ENCODE assay signal across 15 cellular contexts in genomic region chr1:94919241-94920030, GRCh38. TPM values are rescaled to one million over a fixed set of nuclear protein-coding genes. Genes with fewer than 3 reads are reported as not detected.
DNase-seq lines count a peak whose midpoint lies in the region; TF ChIP-seq lines count a peak whose summit lies in the region.
"Had no signal": no experiment of that assay in that cellular context is flagged by ENCODE, and none has a peak within 500 bp of the region (broad histone marks: within the 10 kb centered on the region; RNA-seq: fewer than 3 reads in every experiment).

No MANE protein-coding gene starts in this region.

- H3K27ac Mint-ChIP-seq in Calu3 (ENCODE audit: unreplicated experiment): peak overlapping the region; percentile 39
- H3K27ac Mint-ChIP-seq in osteocyte (ENCODE audit: unreplicated experiment): peak overlapping the region; percentile 19
- H3K27ac Mint-ChIP-seq: activated naive CD8-positive, alpha-beta T cell; naive B cell; stimulated activated memory B cell treated with anti-CD40 and anti-IgM and Interleukin-4, amounts not matched to agents 10 μg/mL and 1 μg/mL and 100 μg/mL, for 72 hours had no signal

- H3K27ac ChIP-seq in fibroblast of lung (ENCODE audit: insufficient read depth, low read length): no peak overlapping the region

- H3K27me3 ChIP-seq in fibroblast of lung (ENCODE audit: control insufficient read depth, insufficient read depth, low read length): no peaks in the 10 kb centered on the region

- TF ChIP-seq CTCF in Calu3 (IDR thresholded peaks at IDR 0.05; ENCODE audit: unreplicated experiment) (no peak), fibroblast of lung (conservative IDR thresholded peaks at IDR 0.05 in 1 of 2, IDR thresholded peaks at IDR 0.05 in 1 of 2; ENCODE audit: low read depth in 1 of 2, low read length in 2 of 2) (no peak), osteocyte (IDR thresholded peaks at IDR 0.05) (no peak)

- peak overlapping the region in 1 of 4 experiments; percentile 22 for H3K4me3 ChIP-seq in fibroblast of lung (replicated peaks in 1 of 4; ENCODE audit: control extremely low read depth in 1 of 4, insufficient read depth in 1 of 4, low read depth in 3 of 4, low read length in 4 of 4)

- intact Hi-C loops in Calu3 (cut with micrococcal nuclease; ENCODE audit: unreplicated experiment): no loop called here

- no peaks in the 10 kb centered on the region for H3K36me3 ChIP-seq in fibroblast of lung (ENCODE audit: control insufficient read depth, insufficient read depth, low read length)

- H3K9me3 ChIP-seq in fibroblast of lung (ENCODE audit: control insufficient read depth, insufficient read depth, low read depth, low read length): no peaks in the 10 kb centered on the region

- H3K4me3 Mint-ChIP-seq in Calu3 (ENCODE audit: low read depth, unreplicated experiment): no peak overlapping the region
- H3K4me3 Mint-ChIP-seq in osteocyte (ENCODE audit: unreplicated experiment): no peak overlapping the region
- H3K4me3 Mint-ChIP-seq: activated naive CD8-positive, alpha-beta T cell; naive B cell; stimulated activated memory B cell treated with anti-CD40 and anti-IgM and Interleukin-4, amounts not matched to agents 10 μg/mL and 1 μg/mL and 100 μg/mL, for 72 hours had no signal

- no TSS peak for BruUV-seq in Calu3 (replicated peaks; lab: Mats Ljungman, UMichigan)

- DNase-seq in Calu3 (no peak), NCI-H2107 treated with DMSO at 0.1 percent for 48 hours (lab: John Stamatoyannopoulos, UW; ENCODE audit: unreplicated experiment) (peak; percentile 87), fibroblast of lung (ENCODE audit: low read depth in 2 of 2) (peak in 1 of 2 donors; percentile 51), osteocyte (ENCODE audit: extremely low spot score, unreplicated experiment) (no peak), NOMO-1 (lab: John Stamatoyannopoulos, UW; ENCODE audit: unreplicated experiment in 2 of 2) (no peak), ACHN (no peak), GF-D8 (lab: John Stamatoyannopoulos, UW) (no peak)
- no peak for DNase-seq in activated CD4-positive, CD25-positive, alpha-beta regulatory T cell treated with anti-CD3 and anti-CD28 coated beads, Interleukin-2, amount 50 U/mL, for 72 hours
- DNase-seq: activated CD4-positive, alpha-beta T cell treated with anti-CD3 and anti-CD28 coated beads, Interleukin-2, amount 50 U/mL, for 1 hour; effector CD4-positive, alpha-beta T cell; naive B cell; NCI-H526; SW 1271 had no signal

- H2AFZ ChIP-seq in fibroblast of lung (ENCODE audit: low read length): no peak overlapping the region

- in situ Hi-C loops in ACHN (cut with HindIII; ENCODE audit: low pct_ligation_motif_present, low pct_unique_long_range_greater_than_20kb, low sequenced_read_pairs): no loop called here

- CTCF ChIA-PET in Calu3 (lab: Charles Lee): interaction anchor here (1.5 to 2.7 kb wide), 3 partner anchors 65 to 124 kb away, joined by 6 to 7 read pairs (median 6); no protein-coding TSS in a partner anchor

- H3K4me1 ChIP-seq in fibroblast of lung (ENCODE audit: control insufficient read depth, extremely low read depth, insufficient read depth, low read length): peaks cover 22% of the 10 kb centered on the region

- H3K9me3 Mint-ChIP-seq in Calu3 (ENCODE audit: low read depth, unreplicated experiment) (no peaks in the 10 kb centered on the region), osteocyte (ENCODE audit: unreplicated experiment) (no peaks in the 10 kb centered on the region)
- H3K9me3 Mint-ChIP-seq: naive B cell; stimulated activated memory B cell treated with anti-CD40 and anti-IgM and Interleukin-4, amounts not matched to agents 10 μg/mL and 1 μg/mL and 100 μg/mL, for 72 hours had no signal

- H3K9ac ChIP-seq in fibroblast of lung (ENCODE audit: insufficient read depth, low read length): no peak overlapping the region

- peaks cover 100% of the 10 kb centered on the region for H3K79me2 ChIP-seq in fibroblast of lung (ENCODE audit: control insufficient read depth, insufficient read depth, low read length)

- H3K27me3 Mint-ChIP-seq in Calu3 (ENCODE audit: unreplicated experiment) (no peaks in the 10 kb centered on the region), osteocyte (ENCODE audit: unreplicated experiment) (no peaks in the 10 kb centered on the region)

- H3K36me3 Mint-ChIP-seq in Calu3 (ENCODE audit: insufficient read depth, unreplicated experiment): peaks cover 24% of the 10 kb centered on the region
- peaks cover 11% of the 10 kb centered on the region for H3K36me3 Mint-ChIP-seq in osteocyte (ENCODE audit: unreplicated experiment)
- H3K36me3 Mint-ChIP-seq: stimulated activated memory B cell treated with anti-CD40 and anti-IgM and Interleukin-4, amounts not matched to agents 10 μg/mL and 1 μg/mL and 100 μg/mL, for 72 hours had no signal

- H3K4me2 ChIP-seq in fibroblast of lung (ENCODE audit: extremely low read depth, insufficient read depth, low read length): peak overlapping the region; percentile 44

- peaks cover 43% of the 10 kb centered on the region for H3K4me1 Mint-ChIP-seq in Calu3 (ENCODE audit: low read depth, unreplicated experiment)
- H3K4me1 Mint-ChIP-seq in osteocyte (ENCODE audit: unreplicated experiment): peaks cover 70% of the 10 kb centered on the region

- peaks cover 6% of the 10 kb centered on the region for H4K20me1 ChIP-seq in fibroblast of lung (ENCODE audit: control insufficient read depth, extremely low read depth, insufficient read depth, low read length)

RNA-seq across cellular contexts. Expression of gene CNN3, which starts 7.5 kb away (rescaled TPM):
- total RNA-seq in Calu3 (2022) (83.4 and 140 TPM in 2 replicates), fibroblast of lung (312 and 601 TPM in 2 replicates), osteocyte (223 and 238 TPM in 2 replicates)
- 637 and 670 TPM in 2 replicates for polyA plus RNA-seq in fibroblast of lung
- 520 and 526 TPM in 2 replicates for polyA plus RNA-seq in fibroblast of lung (2012)
- polyA minus RNA-seq in fibroblast of lung (ENCODE audit: low replicate concordance): 153 and 168 TPM in 2 replicates
